In genomic region chr5:133251296-133252132, GRCh38 we compare ENCODE assay signal across 15 cellular contexts.
DNase-seq lines count a peak whose midpoint lies in the region; ATAC-seq, FAIRE-seq and TF ChIP-seq lines count a peak whose summit lies in the region.
"Had no signal": no experiment of that assay in that cellular context is flagged by ENCODE, and none has a peak within 500 bp of the region (broad histone marks: within the 10 kb centered on the region; RNA-seq: fewer than 3 reads in every experiment).

No MANE protein-coding gene starts in this region.

- peaks cover 2% of the 10 kb centered on the region for H3K27me3 ChIP-seq in bronchial epithelial cell (ENCODE audit: control insufficient read depth, insufficient read depth, low read length)
- H3K27me3 ChIP-seq in small intestine (ENCODE audit: control insufficient read depth in 2 of 2, insufficient read depth in 2 of 2, low read length in 2 of 2): no peaks in the 10 kb centered on the region

- no peak overlapping the region for H3K27ac ChIP-seq in small intestine (ENCODE audit: low read depth in 1 of 2, low read length in 1 of 2)

- WGBS in small intestine, 3 donors: 44 to 67% (median 57%) methylated on average over 16 of the region's 16 CpGs

- H3K4me3 ChIP-seq in bronchial epithelial cell (ENCODE audit: low read depth, low read length) (no peak overlapping the region), small intestine (ENCODE audit: low read depth in 1 of 2, low read length in 2 of 2) (no peak overlapping the region)

- no peak for TF ChIP-seq CTCF in bronchial epithelial cell (IDR thresholded peaks at IDR 0.05; ENCODE audit: insufficient read depth, low read length, severe bottlenecking)

- TF ChIP-seq POLR2A in GM18505 (IDR thresholded peaks at IDR 0.05; ENCODE audit: borderline replicate concordance, extremely low read depth, insufficient read depth, insufficient read length): no peak

- H3K9me3 ChIP-seq in small intestine (ENCODE audit: control insufficient read depth, low read depth): no peaks in the 10 kb centered on the region

- FAIRE-seq in bronchial epithelial cell (lab: Jason Lieb, UNC): no peak
- no peak for FAIRE-seq in small intestine (lab: Jason Lieb, UNC)

- ATAC-seq in GM18505 (IDR thresholded peaks at IDR 0.05; ENCODE audit: unreplicated experiment) (no peak), HG03342 (IDR thresholded peaks at IDR 0.05; ENCODE audit: unreplicated experiment) (no peak), GM21529 (IDR thresholded peaks at IDR 0.05; ENCODE audit: unreplicated experiment) (no peak)
- ATAC-seq: HCT116 had no signal

- no peaks in the 10 kb centered on the region for H3K4me1 ChIP-seq in small intestine (ENCODE audit: control insufficient read depth in 2 of 2, insufficient read depth in 1 of 2, low read depth in 1 of 2, low read length in 1 of 2)

- DNase-seq in NCI-H2081 (lab: John Stamatoyannopoulos, UW) (peak; percentile 39 to 73), NCI-H2081 treated with DMSO at 0.1 percent for 48 hours (lab: John Stamatoyannopoulos, UW) (no peak), NCI-H2107 (lab: John Stamatoyannopoulos, UW) (peak; percentile 29), bronchial epithelial cell (ENCODE audit: low read depth) (peak; percentile 23), small intestine (peak; percentile 23)
- DNase-seq: ACHN; activated naive CD8-positive, alpha-beta T cell treated with anti-CD3 and anti-CD28 coated beads, Interleukin-2, amount 10 ng/mL, durations not matched to agents 7 days and 5 days; hypothalamus; midbrain; NCI-H446; stimulated activated CD4-positive, alpha-beta T cell treated with anti-CD3 and anti-CD28 coated beads, Interleukin-1b, Interleukin-23, amount 100 ng/mL, for 48 hours had no signal

- H3K36me3 ChIP-seq in bronchial epithelial cell (ENCODE audit: control insufficient read depth, insufficient read depth, low read length): no peaks in the 10 kb centered on the region
- no peaks in the 10 kb centered on the region for H3K36me3 ChIP-seq in small intestine (ENCODE audit: control insufficient read depth in 2 of 2, insufficient read depth in 2 of 2, low read length in 2 of 2)
